Comparison of ENCODE assay signal across 19 cellular contexts in the genomic region with DNA sequence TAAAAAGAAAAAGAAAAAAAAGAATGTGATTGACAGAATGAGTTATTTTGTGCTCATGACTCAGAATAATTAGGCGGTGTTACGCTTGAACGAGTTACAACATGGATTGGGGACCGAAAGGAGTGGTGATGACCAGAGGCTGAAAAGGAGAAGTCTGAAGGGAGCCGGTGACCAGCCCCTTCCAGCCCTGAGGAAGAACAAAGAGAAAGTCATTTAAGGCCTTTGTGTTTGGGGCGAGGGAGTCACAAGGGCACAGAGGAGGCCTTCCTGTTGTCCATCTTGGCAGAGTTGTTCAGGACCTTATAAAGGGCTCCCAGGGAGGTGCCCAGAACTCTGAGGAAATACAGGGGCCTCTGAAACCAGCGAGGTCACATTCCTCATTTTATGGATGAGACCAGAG.
A peak's percentile ranks its signal among the peaks of the same experiment; 100 is the strongest.
DNase-seq lines count a peak whose midpoint lies in the region; TF ChIP-seq lines count a peak whose summit lies in the region.
"Had no signal": no experiment of that assay in that cellular context is flagged by ENCODE, and none has a peak within 500 bp of the region (broad histone marks: within the 10 kb centered on the region; RNA-seq: fewer than 3 reads in every experiment).

No MANE protein-coding gene starts in this region.

- H3K4me1 ChIP-seq in muscle layer of duodenum (ENCODE audit: control insufficient read depth in 1 of 2, insufficient read depth in 2 of 2, low read length in 2 of 2) (peaks cover 0 to 5% of the 10 kb centered on the region in 2 donors), SJCRH30 (no peaks in the 10 kb centered on the region)
- H3K4me1 ChIP-seq: Peyer's patch had no signal

- H3K9me3 ChIP-seq in muscle layer of duodenum (ENCODE audit: control insufficient read depth in 1 of 2, low read length in 2 of 2), result no peaks in the 10 kb centered on the region
- no peaks in the 10 kb centered on the region for H3K9me3 ChIP-seq in SJCRH30 (replicated peaks)
- H3K9me3 ChIP-seq: uterus had no signal

- TF ChIP-seq POLR2A in NB4 (IDR thresholded peaks at IDR 0.05; ENCODE audit: extremely low read depth, insufficient read length), result no peak

- H3K4me3 ChIP-seq in NB4 (ENCODE audit: low read depth, low read length) (no peak overlapping the region), epithelial cell of esophagus (ENCODE audit: low read length) (no peak overlapping the region), muscle layer of duodenum (ENCODE audit: low read depth in 1 of 2, low read length in 2 of 2) (no peak overlapping the region), SJCRH30 (no peak overlapping the region)
- H3K4me3 ChIP-seq: Peyer's patch, uterus had no signal

- H3K27me3 ChIP-seq in muscle layer of duodenum (ENCODE audit: low read depth, low read length) (no peaks in the 10 kb centered on the region), SJCRH30 (no peaks in the 10 kb centered on the region)
- H3K27me3 ChIP-seq: Peyer's patch, uterus had no signal

- DNase-seq in CD1c-positive myeloid dendritic cell (ENCODE audit: extremely low spot score), result peak; percentile 63
- DNase-seq in NB4 (ENCODE audit: low read depth), result peak; percentile 23
- DNase-seq in epithelial cell of esophagus (ENCODE audit: low read depth), result peak; percentile 85
- no peak for DNase-seq in SJCRH30
- no peak for DNase-seq in NCI-H1092 (lab: John Stamatoyannopoulos, UW)
- no peak for DNase-seq in RKO (ENCODE audit: low spot score)
- no peak for DNase-seq in NCI-H2081 (lab: John Stamatoyannopoulos, UW)
- DNase-seq: activated CD4-positive, alpha-beta T cell treated with anti-CD3 and anti-CD28 coated beads for 36 hours; activated naive CD8-positive, alpha-beta T cell treated with anti-CD3 and anti-CD28 coated beads for 36 hours; activated T-cell treated with anti-CD3 and anti-CD28 coated beads, Interleukin-2, amount 50 U/mL, for 24 hours; central memory CD4-positive, alpha-beta T cell; HFFc6; naive thymus-derived CD8-positive, alpha-beta T cell; NCI-H2029; NCI-H524 treated with DMSO at 0.1 percent for 48 hours; Peyer's patch; stimulated activated CD4-positive, alpha-beta T cell treated with anti-CD3 and anti-CD28 coated beads, Interleukin-2, amount 100 ng/mL, for 48 hours; uterus had no signal

- H3K27ac ChIP-seq in muscle layer of duodenum (ENCODE audit: low read length) (peak overlapping the region; percentile 23), SJCRH30 (no peak overlapping the region)
- H3K27ac ChIP-seq: Peyer's patch, uterus had no signal

- TF ChIP-seq CTCF in NB4 (IDR thresholded peaks at IDR 0.05; ENCODE audit: low read depth, low read length), result no peak
- TF ChIP-seq CTCF in epithelial cell of esophagus (IDR thresholded peaks at IDR 0.05; ENCODE audit: insufficient read depth, low read depth, low read length, missing control alignments), result no peak

- H3K36me3 ChIP-seq in muscle layer of duodenum (ENCODE audit: control insufficient read depth in 1 of 2, insufficient read depth in 2 of 2, low read length in 2 of 2) (no peaks in the 10 kb centered on the region), SJCRH30 (no peaks in the 10 kb centered on the region)
- H3K36me3 ChIP-seq: Peyer's patch, uterus had no signal

Comparison
In these comparisons a context has a peak if more than half of its experiments do, and no peak if none do; other contexts are left out.
1. DNase-seq: peak in CD1c-positive myeloid dendritic cell (single experiment), NB4 (single experiment) and epithelial cell of esophagus (single experiment); none in SJCRH30 (0 of 2), NCI-H1092 (single experiment), RKO (single experiment) and NCI-H2081 (0 of 2).